Comparison of ENCODE assay signal across 1 cellular context in the genomic region with DNA sequence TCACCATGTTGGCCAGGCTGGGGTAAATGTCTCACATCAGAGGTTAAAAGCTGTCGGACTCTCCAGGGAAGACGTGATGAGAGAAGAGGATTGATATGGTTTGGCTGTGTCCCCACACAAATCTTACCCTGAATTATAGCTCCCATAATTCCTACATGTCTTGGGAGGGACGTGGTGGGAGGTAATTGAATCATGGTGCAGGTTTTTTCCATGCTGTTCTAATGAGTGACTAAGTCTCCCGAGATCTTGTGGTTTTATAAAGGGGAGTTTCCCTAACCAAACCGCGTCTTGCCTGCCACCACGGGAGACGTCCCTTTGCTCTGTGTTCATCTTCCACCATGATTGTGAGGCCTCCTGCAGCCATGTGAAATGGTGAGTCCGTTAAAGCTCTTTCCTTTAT.
TF ChIP-seq lines count a peak whose summit lies in the region.

No MANE protein-coding gene starts in this region.

TF ChIP-seq in SK-N-SH, 30 proteins besides CTCF, POLR2A, EP300 and RAD21 (continued from another document):
- no peak for TF ChIP-seq USF1 (IDR thresholded peaks at IDR 0.05; ENCODE audit: borderline replicate concordance, low read depth)
- TF ChIP-seq, protein P1, sequence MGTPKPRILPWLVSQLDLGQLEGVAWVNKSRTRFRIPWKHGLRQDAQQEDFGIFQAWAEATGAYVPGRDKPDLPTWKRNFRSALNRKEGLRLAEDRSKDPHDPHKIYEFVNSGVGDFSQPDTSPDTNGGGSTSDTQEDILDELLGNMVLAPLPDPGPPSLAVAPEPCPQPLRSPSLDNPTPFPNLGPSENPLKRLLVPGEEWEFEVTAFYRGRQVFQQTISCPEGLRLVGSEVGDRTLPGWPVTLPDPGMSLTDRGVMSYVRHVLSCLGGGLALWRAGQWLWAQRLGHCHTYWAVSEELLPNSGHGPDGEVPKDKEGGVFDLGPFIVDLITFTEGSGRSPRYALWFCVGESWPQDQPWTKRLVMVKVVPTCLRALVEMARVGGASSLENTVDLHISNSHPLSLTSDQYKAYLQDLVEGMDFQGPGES (IDR thresholded peaks at IDR 0.05; ENCODE audit: low read depth, low read length): no peak
- TF ChIP-seq JUND (IDR thresholded peaks at IDR 0.05): no peak
- no peak for TF ChIP-seq MEF2A (IDR thresholded peaks at IDR 0.05; ENCODE audit: borderline replicate concordance, low read depth)
- no peak for TF ChIP-seq SIN3A (IDR thresholded peaks at IDR 0.05; ENCODE audit: borderline replicate concordance, low read depth, low read length)
- TF ChIP-seq RXRA (IDR thresholded peaks at IDR 0.05; ENCODE audit: borderline replicate concordance, low read depth): no peak
- TF ChIP-seq POLR2AphosphoS5 (IDR thresholded peaks at IDR 0.05; ENCODE audit: low read depth, low read length): peak; percentile 35; the same call in 1 of the 2 replicates
- TF ChIP-seq, protein P2, sequence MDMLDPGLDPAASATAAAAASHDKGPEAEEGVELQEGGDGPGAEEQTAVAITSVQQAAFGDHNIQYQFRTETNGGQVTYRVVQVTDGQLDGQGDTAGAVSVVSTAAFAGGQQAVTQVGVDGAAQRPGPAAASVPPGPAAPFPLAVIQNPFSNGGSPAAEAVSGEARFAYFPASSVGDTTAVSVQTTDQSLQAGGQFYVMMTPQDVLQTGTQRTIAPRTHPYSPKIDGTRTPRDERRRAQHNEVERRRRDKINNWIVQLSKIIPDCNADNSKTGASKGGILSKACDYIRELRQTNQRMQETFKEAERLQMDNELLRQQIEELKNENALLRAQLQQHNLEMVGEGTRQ (IDR thresholded peaks at IDR 0.05; ENCODE audit: borderline replicate concordance, low read depth, low read length): no peak
- no peak for TF ChIP-seq FOXJ3 (CRISPR knock-in tag; IDR thresholded peaks at IDR 0.05)
